ENCODE assay signal across 3 cellular contexts in the genomic region with DNA sequence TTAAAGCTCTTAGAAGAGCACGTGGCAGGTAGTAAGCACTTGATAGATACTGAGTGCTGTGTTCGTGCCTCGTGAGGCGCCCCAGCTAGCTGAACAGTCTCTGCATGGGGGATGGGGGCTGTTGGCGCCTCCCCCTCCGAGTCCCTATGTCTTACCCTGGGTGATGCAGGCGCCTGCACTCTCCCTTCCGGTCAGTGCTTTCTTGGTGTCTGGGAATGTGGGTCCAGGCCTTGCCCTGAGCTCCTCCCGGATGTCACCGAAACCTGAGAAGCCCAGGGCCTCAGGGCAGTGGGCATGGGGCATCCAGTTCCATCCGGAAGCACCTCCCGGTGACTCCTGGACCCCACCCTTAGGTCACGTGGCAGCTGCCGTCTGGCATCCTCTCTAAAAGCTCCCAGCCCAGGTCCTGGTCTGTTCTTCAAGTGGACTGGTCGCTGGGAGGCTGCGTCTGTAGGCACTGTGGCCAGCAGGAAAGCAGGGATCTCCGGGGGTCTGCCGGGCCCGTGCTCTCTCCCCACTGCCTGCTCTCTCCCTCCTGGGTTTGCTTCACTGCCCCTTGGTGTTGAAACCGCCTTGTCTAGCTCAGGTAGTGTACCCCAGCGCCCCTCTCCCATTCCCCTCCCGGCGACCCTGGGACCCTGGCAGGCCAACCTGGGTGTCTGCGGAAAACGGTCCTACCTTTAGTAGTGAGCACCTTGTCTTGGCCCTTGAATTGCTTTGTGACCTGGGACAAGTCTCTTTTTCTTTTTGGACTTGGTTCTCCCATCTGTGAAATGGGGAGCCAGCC. TPM values are rescaled to one million over a fixed set of nuclear protein-coding genes. Genes with fewer than 3 reads are reported as not detected.
"Had no signal": no experiment of that assay in that cellular context is flagged by ENCODE, and none has a peak within 500 bp of the region (broad histone marks: within the 10 kb centered on the region; RNA-seq: fewer than 3 reads in every experiment).

No MANE protein-coding gene starts in this region.

RNA-seq across cellular contexts. Expression of gene KCNJ12, which starts 34.9 kb away (rescaled TPM):
- total RNA-seq: activated naive CD4-positive, alpha-beta T cell treated with anti-CD3 and anti-CD28 coated beads, Interleukin-2, amount 50 U/mL, for 72 hours; T-helper 1 cell treated with Interleukin-12 subunit alpha and Interleukin-12 subunit beta and Interleukin-4 antibody, amounts not matched to agents 30 ng/mL and 1 ng/mL, for 36 hours had no signal
- polyA plus RNA-seq: immature natural killer cell had no signal
